29 cellular contexts compared by ENCODE assay signal in the genomic region with DNA sequence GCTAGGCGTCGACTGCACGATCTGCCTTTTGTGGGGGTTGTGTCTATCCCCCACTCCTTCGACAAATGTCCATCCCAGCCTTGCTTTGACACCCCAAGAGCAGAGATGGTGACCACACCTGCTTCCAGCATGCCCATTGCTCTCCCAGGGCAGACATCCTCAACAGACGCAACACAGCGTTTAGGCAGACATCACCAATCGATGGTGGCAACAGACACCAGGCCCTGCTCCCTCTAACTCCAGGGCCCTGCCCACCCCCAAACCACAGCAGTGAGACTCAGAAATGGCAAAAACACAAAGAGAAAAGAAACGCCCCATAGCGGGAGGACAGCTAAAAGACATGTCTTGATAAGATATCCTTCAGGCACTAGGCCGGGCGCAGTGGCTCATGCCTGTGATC.
"Had no signal": no experiment of that assay in that cellular context is flagged by ENCODE, and none has a peak within 500 bp of the region (broad histone marks: within the 10 kb centered on the region; RNA-seq: fewer than 3 reads in every experiment).

No MANE protein-coding gene starts in this region.

- ATAC-seq: left colon; left lung; lower lobe of right lung; naive thymus-derived CD8-positive, alpha-beta T cell; right cardiac atrium; sciatic nerve; stimulated activated naive B cell treated with anti-CD40 and anti-IgM and Interleukin-4, amounts not matched to agents 10 μg/mL and 1 μg/mL and 100 μg/mL, for 72 hours; stimulated activated naive CD8-positive, alpha-beta T cell treated with anti-CD3 and anti-CD28 coated beads, Interleukin-15, Interleukin-2, amounts not matched to agents 100 U/mL and 50 U/mL, for 24 hours; upper lobe of right lung had no signal

- DNase-seq: hypothalamus; immature natural killer cell; kidney; left colon; left lung; lower lobe of right lung; mammary epithelial cell; mesenchymal stem cell; naive thymus-derived CD8-positive, alpha-beta T cell; nucleus accumbens; retina; stimulated activated CD4-positive, alpha-beta T cell treated with anti-CD3 and anti-CD28 coated beads, Interleukin-12 subunit alpha, Interleukin-12 subunit beta, amount 100 ng/mL, for 4 hours; stimulated activated CD4-positive, alpha-beta T cell treated with anti-CD3 and anti-CD28 coated beads, Interleukin-15, amount 100 ng/mL, for 24 hours; stimulated activated CD4-positive, alpha-beta T cell treated with anti-CD3 and anti-CD28 coated beads, Interleukin-2, amount 100 ng/mL, for 24 hours; stimulated activated CD4-positive, alpha-beta T cell treated with anti-CD3 and anti-CD28 coated beads, Interleukin-4, amount 100 ng/mL, for 1 hour; stimulated activated naive B cell treated with anti-CD40 and anti-IgM and Interleukin-4, amounts not matched to agents 10 μg/mL and 1 μg/mL and 100 μg/mL, for 72 hours; stimulated activated naive CD8-positive, alpha-beta T cell treated with anti-CD3 and anti-CD28 coated beads, Interleukin-15, Interleukin-2, amounts not matched to agents 100 U/mL and 50 U/mL, for 24 hours; stomach; testis; thyroid gland; transverse colon; upper lobe of right lung; uterus had no signal

- H3K4me3 Mint-ChIP-seq: immature natural killer cell; naive thymus-derived CD8-positive, alpha-beta T cell; nephron; neural crest cell; stimulated activated naive B cell treated with anti-CD40 and anti-IgM and Interleukin-4, amounts not matched to agents 10 μg/mL and 1 μg/mL and 100 μg/mL, for 72 hours had no signal

- H3K9me3 ChIP-seq: left lung, lower lobe of right lung, stomach, testis, thyroid gland, transverse colon, upper lobe of right lung, uterus had no signal

- H3K27ac Mint-ChIP-seq: nephron; stimulated activated naive B cell treated with anti-CD40 and anti-IgM and Interleukin-4, amounts not matched to agents 10 μg/mL and 1 μg/mL and 100 μg/mL, for 72 hours had no signal

- H3K27me3 ChIP-seq: left lung, stomach, testis, thyroid gland, transverse colon, upper lobe of right lung, uterus had no signal

- H2AFZ ChIP-seq: parathyroid adenoma had no signal

- H3K27ac ChIP-seq: left lung, lower lobe of right lung, parathyroid adenoma, skin epidermis, stomach, testis, thyroid gland, transverse colon, upper lobe of right lung, uterus had no signal

- H3K9me3 Mint-ChIP-seq: immature natural killer cell; naive thymus-derived CD8-positive, alpha-beta T cell; nephron; neural crest cell; stimulated activated naive B cell treated with anti-CD40 and anti-IgM and Interleukin-4, amounts not matched to agents 10 μg/mL and 1 μg/mL and 100 μg/mL, for 72 hours had no signal

- H3K27me3 Mint-ChIP-seq: naive thymus-derived CD8-positive, alpha-beta T cell; stimulated activated naive B cell treated with anti-CD40 and anti-IgM and Interleukin-4, amounts not matched to agents 10 μg/mL and 1 μg/mL and 100 μg/mL, for 72 hours had no signal

- H3K4me3 ChIP-seq: left lung, lower lobe of right lung, skin epidermis, stomach, testis, thyroid gland, transverse colon, upper lobe of right lung, uterus had no signal

- H3K4me1 ChIP-seq: parathyroid adenoma, testis, uterus had no signal

- H3K36me3 ChIP-seq: transverse colon, upper lobe of right lung, uterus had no signal
